In the genomic region with DNA sequence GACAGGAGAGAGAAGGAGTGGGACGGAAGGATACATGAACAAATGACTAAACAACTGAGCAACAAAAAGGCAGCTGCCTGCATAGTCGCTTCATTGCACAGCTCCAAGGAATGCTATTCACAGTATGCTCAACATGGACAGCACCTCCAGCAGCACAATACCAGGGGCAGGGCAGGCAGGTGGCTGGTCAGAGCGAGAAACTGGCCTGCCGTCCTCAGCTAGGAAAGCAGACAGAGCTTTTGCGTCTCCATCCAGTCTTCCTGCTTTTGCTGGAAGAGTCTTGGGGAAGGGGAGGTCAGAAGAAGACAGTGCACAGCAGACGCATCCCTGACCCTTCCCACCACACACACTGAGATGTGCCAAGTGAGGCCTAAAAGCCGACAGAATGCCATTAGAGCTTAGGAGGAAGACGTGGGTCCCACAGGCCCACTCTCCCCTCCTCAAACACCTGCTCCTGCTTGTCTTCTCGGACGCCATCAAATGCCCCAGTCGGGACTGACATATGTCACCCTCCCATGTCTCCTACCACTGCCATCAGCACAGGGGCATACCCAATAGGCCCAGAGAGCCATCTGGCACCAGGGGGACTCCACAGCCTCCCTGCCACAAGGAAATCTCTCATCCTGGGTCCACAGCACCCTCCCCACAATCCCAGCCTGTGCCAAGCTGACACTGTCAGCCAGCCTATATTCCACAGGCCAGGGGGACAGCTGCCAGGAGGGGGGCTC, we compare ENCODE assay signal across 19 cellular contexts.
"Had no signal": no experiment of that assay in that cellular context is flagged by ENCODE, and none has a peak within 500 bp of the region (broad histone marks: within the 10 kb centered on the region; RNA-seq: fewer than 3 reads in every experiment).

No MANE protein-coding gene starts in this region.

- H3K27me3 ChIP-seq: body of pancreas had no signal

- H3K27ac ChIP-seq: body of pancreas, right lobe of liver, thoracic aorta had no signal

- H3K9me3 ChIP-seq: body of pancreas, heart right ventricle, right lobe of liver, thoracic aorta had no signal

- FAIRE-seq: keratinocyte, TTC549, urothelium cell line had no signal

- H3K27ac Mint-ChIP-seq: activated CD8-positive, alpha-beta memory T cell treated with anti-CD3 and anti-CD28 coated beads, Interleukin-2, amount 10 ng/mL, durations not matched to agents 7 days and 5 days; activated naive CD4-positive, alpha-beta T cell treated with anti-CD3 and anti-CD28 coated beads, Interleukin-2, amount 50 U/mL, for 24 hours; activated T-cell treated with anti-CD3 and anti-CD28 coated beads, Interleukin-2, amount 50 U/mL, for 24 hours; stimulated activated naive CD8-positive, alpha-beta T cell treated with anti-CD3 and anti-CD28 coated beads, Interleukin-15, Interleukin-2, amounts not matched to agents 100 ng/mL and 50 ng/mL, for 24 hours had no signal

- H3K9me3 Mint-ChIP-seq: activated naive CD4-positive, alpha-beta T cell treated with anti-CD3 and anti-CD28 coated beads, Interleukin-2, amount 50 U/mL, for 24 hours; activated T-cell treated with anti-CD3 and anti-CD28 coated beads, Interleukin-2, amount 50 U/mL, for 24 hours; stimulated activated naive CD8-positive, alpha-beta T cell treated with anti-CD3 and anti-CD28 coated beads, Interleukin-15, Interleukin-2, amounts not matched to agents 100 ng/mL and 50 ng/mL, for 24 hours had no signal

- H3K36me3 ChIP-seq: heart right ventricle, right lobe of liver, thoracic aorta had no signal

- H3K36me3 Mint-ChIP-seq: activated CD8-positive, alpha-beta memory T cell treated with anti-CD3 and anti-CD28 coated beads, Interleukin-2, amount 10 ng/mL, durations not matched to agents 7 days and 5 days; activated naive CD4-positive, alpha-beta T cell treated with anti-CD3 and anti-CD28 coated beads, Interleukin-2, amount 50 U/mL, for 24 hours had no signal

- H3K4me3 Mint-ChIP-seq: activated CD8-positive, alpha-beta memory T cell treated with anti-CD3 and anti-CD28 coated beads, Interleukin-2, amount 10 ng/mL, durations not matched to agents 7 days and 5 days; activated naive CD4-positive, alpha-beta T cell treated with anti-CD3 and anti-CD28 coated beads, Interleukin-2, amount 50 U/mL, for 24 hours; activated T-cell treated with anti-CD3 and anti-CD28 coated beads, Interleukin-2, amount 50 U/mL, for 24 hours; stimulated activated naive CD8-positive, alpha-beta T cell treated with anti-CD3 and anti-CD28 coated beads, Interleukin-15, Interleukin-2, amounts not matched to agents 100 ng/mL and 50 ng/mL, for 24 hours had no signal

- H3K4me3 ChIP-seq: body of pancreas, heart right ventricle, right lobe of liver, thoracic aorta had no signal

- H3K4me1 Mint-ChIP-seq: activated naive CD4-positive, alpha-beta T cell treated with anti-CD3 and anti-CD28 coated beads, Interleukin-2, amount 50 U/mL, for 24 hours had no signal

- DNase-seq: activated CD4-positive, alpha-beta T cell treated with anti-CD3 and anti-CD28 coated beads, Interleukin-2, amount 50 U/mL, for 1 hour; activated CD4-positive, CD25-positive, alpha-beta regulatory T cell; activated CD8-positive, alpha-beta memory T cell treated with anti-CD3 and anti-CD28 coated beads, Interleukin-2, amount 10 ng/mL, durations not matched to agents 7 days and 5 days; activated effector memory CD4-positive, alpha-beta T cell treated with Interleukin-2 at 50 U/mL for 16 hours; activated T-cell treated with anti-CD3 and anti-CD28 coated beads, Interleukin-2, amount 50 U/mL, for 24 hours; dermis blood vessel endothelial cell; foreskin melanocyte; posterior cingulate gyrus; right lobe of liver; stimulated activated CD4-positive, alpha-beta T cell treated with anti-CD3 and anti-CD28 coated beads, Interleukin-12 subunit alpha, Interleukin-12 subunit beta, amount 100 ng/mL, for 4 hours; T-helper 2 cell had no signal
